In the genomic region with DNA sequence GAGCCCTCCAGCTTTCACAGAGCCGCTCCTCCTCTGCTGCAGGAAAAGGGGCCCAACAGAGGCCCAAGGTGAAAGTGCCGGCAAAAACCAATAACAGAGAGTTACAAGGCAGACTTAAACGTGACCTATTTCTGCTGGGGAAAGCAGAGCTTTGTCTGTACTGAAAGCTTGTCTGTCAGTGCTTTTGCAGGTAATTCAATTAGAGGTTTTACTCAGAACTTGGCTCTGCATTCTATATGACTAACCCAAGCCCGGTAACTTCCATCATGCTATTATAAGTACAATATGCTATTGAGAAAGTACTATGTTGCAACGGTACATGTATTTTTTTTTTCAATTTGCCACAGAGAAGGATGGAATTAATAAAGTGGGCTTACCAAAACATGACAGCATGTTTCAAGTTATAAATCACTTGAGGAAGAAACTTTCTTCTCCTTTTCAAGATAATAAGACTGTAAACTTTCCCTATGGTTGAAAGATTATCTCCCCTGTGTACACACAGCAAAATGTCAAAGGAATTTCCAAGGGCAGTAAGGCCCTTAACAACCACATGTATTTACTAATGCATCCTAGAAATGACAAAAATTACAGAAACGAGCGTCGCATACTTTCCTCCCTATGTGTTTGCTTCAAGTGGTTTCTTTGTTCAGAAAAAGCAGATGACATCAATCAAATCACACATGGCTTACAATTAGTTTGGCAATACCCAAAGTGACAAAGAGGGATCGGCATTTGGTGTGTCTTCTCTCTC, we compare ENCODE assay signal across 8 cellular contexts.
DNase-seq lines count a peak whose midpoint lies in the region; ATAC-seq, FAIRE-seq and TF ChIP-seq lines count a peak whose summit lies in the region.

No MANE protein-coding gene starts in this region.

- ATAC-seq in natural killer cell treated with Interleukin-12 subunit alpha and Interleukin-12 subunit beta and Interleukin-15 and Interleukin-18, amount 100 ng/mL, for 72 hours, result peak; percentile 89 to 90

- no peaks in the 10 kb centered on the region for H3K27me3 ChIP-seq in MG63

- H3K4me3 Mint-ChIP-seq in natural killer cell treated with Interleukin-12 subunit alpha and Interleukin-12 subunit beta and Interleukin-15 and Interleukin-18, amount 100 ng/mL, for 72 hours, result peak overlapping the region; percentile 95

- no peak for TF ChIP-seq POLR2A in GM12891 (IDR thresholded peaks at IDR 0.05; ENCODE audit: low read depth, low read length)

- H3K4me3 ChIP-seq in MG63, result no peak overlapping the region

- H3K27ac Mint-ChIP-seq in natural killer cell treated with Interleukin-12 subunit alpha and Interleukin-12 subunit beta and Interleukin-15 and Interleukin-18, amount 100 ng/mL, for 72 hours, result peak overlapping the region; percentile 95 to 99

- no peak for DNase-seq in GM12891 (ENCODE audit: insufficient read length, low spot score)
- DNase-seq in H4 (ENCODE audit: low spot score), result peak; percentile 70
- DNase-seq in MG63, result peak; percentile 14
- DNase-seq in astrocyte of the hippocampus (ENCODE audit: low read depth, low spot score), result peak; percentile 81
- DNase-seq in natural killer cell treated with Interleukin-12 subunit alpha and Interleukin-12 subunit beta and Interleukin-15 and Interleukin-18, amount 100 ng/mL, for 72 hours (ENCODE audit: low spot score), result peak; percentile 63
- DNase-seq in T1000 (lab: John Stamatoyannopoulos, UW), result no peak
- no peak for DNase-seq in mesenteric fat pad (ENCODE audit: low spot score)
- DNase-seq in NCI-H128 (lab: John Stamatoyannopoulos, UW; ENCODE audit: unreplicated experiment), result no peak

- peaks cover 39 to 41% of the 10 kb centered on the region in 2 donors for H3K4me1 Mint-ChIP-seq in natural killer cell treated with Interleukin-12 subunit alpha and Interleukin-12 subunit beta and Interleukin-15 and Interleukin-18, amount 100 ng/mL, for 72 hours (ENCODE audit: low read depth in 2 of 2)

- peak; percentile 16 for FAIRE-seq in GM12891 (lab: Jason Lieb, UNC)

- no peaks in the 10 kb centered on the region for H3K9me3 ChIP-seq in MG63

- H3K27me3 Mint-ChIP-seq in natural killer cell treated with Interleukin-12 subunit alpha and Interleukin-12 subunit beta and Interleukin-15 and Interleukin-18, amount 100 ng/mL, for 72 hours, result no peaks in the 10 kb centered on the region

- no peaks in the 10 kb centered on the region for H3K36me3 Mint-ChIP-seq in natural killer cell treated with Interleukin-12 subunit alpha and Interleukin-12 subunit beta and Interleukin-15 and Interleukin-18, amount 100 ng/mL, for 72 hours

- no peaks in the 10 kb centered on the region for H3K36me3 ChIP-seq in MG63

- no peaks in the 10 kb centered on the region for H3K9me3 Mint-ChIP-seq in natural killer cell treated with Interleukin-12 subunit alpha and Interleukin-12 subunit beta and Interleukin-15 and Interleukin-18, amount 100 ng/mL, for 72 hours

TF ChIP-seq in GM12891, 5 proteins besides CTCF, POLR2A, EP300 and RAD21:
- TF ChIP-seq POU2F2 (IDR thresholded peaks at IDR 0.05; ENCODE audit: low read depth, low read length) (no peak), PAX5 (IDR thresholded peaks at IDR 0.05; ENCODE audit: insufficient read depth, low read length, severe bottlenecking) (no peak), POLR2AphosphoS5 (IDR thresholded peaks at IDR 0.05; ENCODE audit: low read depth, low read length) (no peak), TAF1 (IDR thresholded peaks at IDR 0.05; ENCODE audit: low read depth, low read length) (no peak), SPI1 (IDR thresholded peaks at IDR 0.05; ENCODE audit: low read depth, low read length) (no peak)

Comparison
In these comparisons a context has a peak if more than half of its experiments do, and no peak if none do; other contexts are left out.
1. DNase-seq: peak in H4 (single experiment), MG63 (single experiment), astrocyte of the hippocampus (single experiment) and natural killer cell treated with Interleukin-12 subunit alpha and Interleukin-12 subunit beta and Interleukin-15 and Interleukin-18, amount 100 ng/mL, for 72 hours (single experiment); none in GM12891 (single experiment), T1000 (single experiment), mesenteric fat pad (single experiment) and NCI-H128 (single experiment).